In genomic region chr11:2811206-2812091, GRCh38 we compare ENCODE assay signal across 18 cellular contexts.
DNase-seq lines count a peak whose midpoint lies in the region; ATAC-seq and TF ChIP-seq lines count a peak whose summit lies in the region.
"Had no signal": no experiment of that assay in that cellular context is flagged by ENCODE, and none has a peak within 500 bp of the region (broad histone marks: within the 10 kb centered on the region; RNA-seq: fewer than 3 reads in every experiment).

No MANE protein-coding gene starts in this region.

- H3K9me3 Mint-ChIP-seq in activated naive CD4-positive, alpha-beta T cell treated with anti-CD3 and anti-CD28 coated beads, Interleukin-2, amount 50 U/mL, for 24 hours, result peaks cover 5% of the 10 kb centered on the region
- H3K9me3 Mint-ChIP-seq in activated naive CD4-positive, alpha-beta T cell treated with anti-CD3 and anti-CD28 coated beads, Interleukin-2, amount 10 ng/mL, durations not matched to agents 7 days and 5 days, result peaks cover 6% of the 10 kb centered on the region
- H3K9me3 Mint-ChIP-seq in CD4-positive, alpha-beta T cell, result peaks cover 9% of the 10 kb centered on the region

- WGBS in heart left ventricle, 4 donors, result 64 to 76% (median 71%) methylated on average over 19 to 34 of the region's 34 CpGs

- POLR2A ChIA-PET in CD4-positive, alpha-beta T cell (lab: Charles Lee), result no interaction called here

- H3K9me3 ChIP-seq in heart left ventricle (peaks cover 0 to 11% (median 0%) of the 10 kb centered on the region in 12 donors), neutrophil (no peaks in the 10 kb centered on the region), uterus (no peaks in the 10 kb centered on the region)
- H3K9me3 ChIP-seq in CD4-positive, alpha-beta T cell (ENCODE audit: control insufficient read depth, low read length), result no peaks in the 10 kb centered on the region
- H3K9me3 ChIP-seq: ascending aorta had no signal

- peaks cover 20% of the 10 kb centered on the region for H3K4me1 Mint-ChIP-seq in activated naive CD4-positive, alpha-beta T cell treated with anti-CD3 and anti-CD28 coated beads, Interleukin-2, amount 50 U/mL, for 24 hours
- peaks cover 22% of the 10 kb centered on the region for H3K4me1 Mint-ChIP-seq in activated naive CD4-positive, alpha-beta T cell treated with anti-CD3 and anti-CD28 coated beads, Interleukin-2, amount 10 ng/mL, durations not matched to agents 7 days and 5 days
- H3K4me1 Mint-ChIP-seq in CD4-positive, alpha-beta T cell (ENCODE audit: low read depth), result peaks cover 19% of the 10 kb centered on the region

- H3K4me3 Mint-ChIP-seq in activated naive CD4-positive, alpha-beta T cell treated with anti-CD3 and anti-CD28 coated beads, Interleukin-2, amount 50 U/mL, for 24 hours, result no peak overlapping the region
- no peak overlapping the region for H3K4me3 Mint-ChIP-seq in activated naive CD4-positive, alpha-beta T cell treated with anti-CD3 and anti-CD28 coated beads, Interleukin-2, amount 10 ng/mL, durations not matched to agents 7 days and 5 days
- no peak overlapping the region for H3K4me3 Mint-ChIP-seq in CD4-positive, alpha-beta T cell
- H3K4me3 Mint-ChIP-seq: CD8-positive, alpha-beta memory T cell had no signal

- H3K4me1 ChIP-seq in heart left ventricle (peaks cover 2 to 46% (median 38%) of the 10 kb centered on the region in 12 donors), neutrophil (ENCODE audit: control insufficient read depth in 1 of 2, insufficient read depth in 1 of 2, low read depth in 1 of 2, low read length in 1 of 2) (peaks cover 20 to 24% of the 10 kb centered on the region in 2 experiments), uterus (peaks cover 20 to 33% of the 10 kb centered on the region in 2 donors)

- H3K27ac Mint-ChIP-seq in activated naive CD4-positive, alpha-beta T cell treated with anti-CD3 and anti-CD28 coated beads, Interleukin-2, amount 50 U/mL, for 24 hours, result peak overlapping the region; percentile 44
- no peak overlapping the region for H3K27ac Mint-ChIP-seq in activated naive CD4-positive, alpha-beta T cell treated with anti-CD3 and anti-CD28 coated beads, Interleukin-2, amount 10 ng/mL, durations not matched to agents 7 days and 5 days
- no peak overlapping the region for H3K27ac Mint-ChIP-seq in CD4-positive, alpha-beta T cell
- H3K27ac Mint-ChIP-seq: CD8-positive, alpha-beta memory T cell had no signal

- H3K36me3 ChIP-seq in heart left ventricle (no peaks in the 10 kb centered on the region), neutrophil (no peaks in the 10 kb centered on the region), uterus (no peaks in the 10 kb centered on the region)
- H3K36me3 ChIP-seq: ascending aorta had no signal

- H3K27me3 Mint-ChIP-seq in activated naive CD4-positive, alpha-beta T cell treated with anti-CD3 and anti-CD28 coated beads, Interleukin-2, amount 50 U/mL, for 24 hours, result no peaks in the 10 kb centered on the region
- peaks cover 4% of the 10 kb centered on the region for H3K27me3 Mint-ChIP-seq in activated naive CD4-positive, alpha-beta T cell treated with anti-CD3 and anti-CD28 coated beads, Interleukin-2, amount 10 ng/mL, durations not matched to agents 7 days and 5 days
- H3K27me3 Mint-ChIP-seq in CD4-positive, alpha-beta T cell, result no peaks in the 10 kb centered on the region

- ATAC-seq in heart left ventricle (peak in 3 of 4 donors; percentile 4 to 38 (median 12)), GM19324 (IDR thresholded peaks at IDR 0.05; ENCODE audit: low FRiP score, unreplicated experiment) (no peak)
- no peak for ATAC-seq in CD4-positive, alpha-beta T cell (ENCODE audit: poor library complexity)

- H3K27me3 ChIP-seq in heart left ventricle, result no peaks in the 10 kb centered on the region
- no peaks in the 10 kb centered on the region for H3K27me3 ChIP-seq in neutrophil
- H3K27me3 ChIP-seq in uterus, result no peaks in the 10 kb centered on the region
- H3K27me3 ChIP-seq in CD4-positive, alpha-beta T cell (ENCODE audit: control insufficient read depth, insufficient read depth, low read length), result no peaks in the 10 kb centered on the region
- H3K27me3 ChIP-seq: ascending aorta had no signal

- H3K36me3 Mint-ChIP-seq in activated naive CD4-positive, alpha-beta T cell treated with anti-CD3 and anti-CD28 coated beads, Interleukin-2, amount 50 U/mL, for 24 hours, result peaks cover 12% of the 10 kb centered on the region
- peaks cover 2% of the 10 kb centered on the region for H3K36me3 Mint-ChIP-seq in activated naive CD4-positive, alpha-beta T cell treated with anti-CD3 and anti-CD28 coated beads, Interleukin-2, amount 10 ng/mL, durations not matched to agents 7 days and 5 days
- peaks cover 35% of the 10 kb centered on the region for H3K36me3 Mint-ChIP-seq in CD4-positive, alpha-beta T cell (ENCODE audit: low read depth)

- TF ChIP-seq POLR2A in heart left ventricle (IDR thresholded peaks at IDR 0.05) (no peak), uterus (IDR thresholded peaks at IDR 0.05) (no peak)

- intact Hi-C loops in heart left ventricle (cut with DNase I) (loop anchor here in 3 of 10 donors (1.0 to 10.0 kb wide), 4 partner anchors 14 to 63 kb away; no protein-coding TSS in a partner anchor), uterus (cut with DNase I; ENCODE audit: low total_unique reads) (no loop called here)
- intact Hi-C loops in CD4-positive, alpha-beta T cell (cut with DNase I, micrococcal nuclease), result no loop called here

- CTCF ChIA-PET in activated naive CD4-positive, alpha-beta T cell treated with anti-CD3 and anti-CD28 coated beads, Interleukin-2, amount 10 ng/mL, durations not matched to agents 7 days and 5 days (lab: Charles Lee), result no interaction called here
- CTCF ChIA-PET in CD4-positive, alpha-beta T cell (lab: Charles Lee), result no interaction called here

- TF ChIP-seq CTCF in heart left ventricle (IDR thresholded peaks at IDR 0.05), result no peak
- TF ChIP-seq CTCF in neutrophil (IDR thresholded peaks at IDR 0.05), result no peak
- no peak for TF ChIP-seq CTCF in uterus (IDR thresholded peaks at IDR 0.05)
- TF ChIP-seq CTCF in CD4-positive, alpha-beta T cell (IDR thresholded peaks at IDR 0.05), result no peak

- H3K4me3 ChIP-seq in heart left ventricle (peak overlapping the region in 9 of 12 donors; percentile 10 to 47 (median 26)), neutrophil (ENCODE audit: low read depth in 1 of 2, low read length in 1 of 2) (peak overlapping the region; percentile 2 to 33), uterus (no peak overlapping the region)

- peak overlapping the region; percentile 45 to 86 (median 72) for H3K27ac ChIP-seq in heart left ventricle
- H3K27ac ChIP-seq in neutrophil, result peak overlapping the region; percentile 45
- H3K27ac ChIP-seq in uterus, result peak overlapping the region; percentile 78 to 80
- no peak overlapping the region for H3K27ac ChIP-seq in CD4-positive, alpha-beta T cell (ENCODE audit: low read depth, low read length)
- H3K27ac ChIP-seq: ascending aorta, KMS-11 had no signal

- DNase-seq in activated naive CD4-positive, alpha-beta T cell treated with anti-CD3 and anti-CD28 coated beads, Interleukin-2, amount 10 ng/mL, durations not matched to agents 7 days and 5 days, result no peak
- DNase-seq in heart left ventricle (peak in 3 of 5 donors; percentile 28 to 64 (median 43)), uterus (no peak), mucosa of gallbladder (ENCODE audit: low spot score) (no peak)
- no peak for DNase-seq in CD4-positive, alpha-beta T cell
- DNase-seq: 8988T; activated CD4-positive, CD25-positive, alpha-beta regulatory T cell; activated effector memory CD4-positive, alpha-beta T cell treated with Interleukin-2 at 50 U/mL for 16 hours; naive B cell; NCI-H2029; NCI-H526; stimulated activated CD4-positive, alpha-beta T cell treated with anti-CD3 and anti-CD28 coated beads, Interleukin-2, amount 100 ng/mL, for 48 hours had no signal

Comparison
In these comparisons a context has a peak if more than half of its experiments do, and no peak if none do; other contexts are left out.
1. DNase-seq: peak in heart left ventricle (3 of 5); none in activated naive CD4-positive, alpha-beta T cell treated with anti-CD3 and anti-CD28 coated beads, Interleukin-2, amount 10 ng/mL, durations not matched to agents 7 days and 5 days (single experiment), uterus (0 of 2), CD4-positive, alpha-beta T cell (0 of 10) and mucosa of gallbladder (single experiment).
2. ATAC-seq: peak in heart left ventricle (3 of 4); none in GM19324 (single experiment) and CD4-positive, alpha-beta T cell (single experiment).
3. H3K4me3 ChIP-seq: peak in heart left ventricle (9 of 12) and neutrophil (2 of 2); none in uterus (0 of 2).